1 cellular context compared by ENCODE assay signal in genomic region chr10:28304032-28304571, GRCh38.
TF ChIP-seq lines count a peak whose summit lies in the region.

No MANE protein-coding gene starts in this region.

TF ChIP-seq in WTC11, 78 proteins besides CTCF, POLR2A, EP300 and RAD21 (continued from another document):
- TF ChIP-seq ATF2 (CRISPR knock-in tag; IDR thresholded peaks at IDR 0.05; ENCODE audit: borderline replicate concordance, low read depth), result no peak
- no peak for TF ChIP-seq KAT7 (CRISPR knock-in tag; IDR thresholded peaks at IDR 0.05; ENCODE audit: borderline replicate concordance)
- TF ChIP-seq ZBTB21 (CRISPR knock-in tag; IDR thresholded peaks at IDR 0.05; ENCODE audit: borderline replicate concordance), result no peak
- no peak for TF ChIP-seq PREB (CRISPR knock-in tag; IDR thresholded peaks at IDR 0.05; ENCODE audit: borderline replicate concordance)
- no peak for TF ChIP-seq ZNF416 (CRISPR knock-in tag; IDR thresholded peaks at IDR 0.05)
